ENCODE assay signal across 22 cellular contexts in the genomic region with DNA sequence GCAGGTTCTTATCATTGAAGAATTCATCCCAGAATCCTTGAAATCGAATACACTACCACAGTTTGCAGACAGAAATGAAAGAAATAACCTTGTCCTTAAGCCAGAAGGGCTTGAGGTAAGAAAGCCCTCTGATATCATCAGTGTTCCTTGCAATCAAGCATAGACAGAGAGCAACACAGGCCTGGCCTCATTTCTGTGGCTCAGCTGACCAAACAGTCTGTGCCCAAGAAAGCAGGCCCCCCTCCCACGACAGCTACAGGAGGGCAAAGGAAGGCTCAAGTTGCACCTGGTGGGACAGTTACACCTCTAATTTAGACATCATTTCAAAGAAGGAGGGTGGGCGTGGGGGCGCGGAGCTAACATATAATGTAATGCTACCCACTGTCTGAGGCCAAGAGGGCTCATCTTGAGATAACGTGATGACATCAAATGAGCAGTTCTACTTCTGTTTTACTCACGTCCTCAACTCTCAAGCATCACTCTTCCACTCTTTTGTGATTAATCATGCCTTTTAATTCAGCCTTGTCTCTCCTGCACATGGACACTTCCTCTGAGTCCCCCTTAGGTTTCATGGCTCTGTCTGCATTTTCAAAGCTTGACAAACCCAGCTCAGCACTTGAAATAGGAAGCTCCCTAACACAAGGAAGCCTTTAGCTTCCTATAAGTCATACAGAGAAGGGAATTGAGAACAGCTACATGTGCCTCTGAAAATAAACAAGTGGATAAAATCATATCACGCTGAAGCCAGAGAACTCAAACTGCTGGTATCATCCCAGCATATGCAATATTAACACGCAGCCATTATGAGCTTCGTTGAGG.
"Had no signal": no experiment of that assay in that cellular context is flagged by ENCODE, and none has a peak within 500 bp of the region (broad histone marks: within the 10 kb centered on the region; RNA-seq: fewer than 3 reads in every experiment).

No MANE protein-coding gene starts in this region.

- DNase-seq: activated CD4-positive, alpha-beta T cell treated with anti-CD3 and anti-CD28 coated beads, Interleukin-2, amount 50 U/mL, for 4 hours; activated naive CD4-positive, alpha-beta T cell treated with anti-CD3 and anti-CD28 coated beads for 36 hours; activated naive CD8-positive, alpha-beta T cell treated with anti-CD3 and anti-CD28 coated beads, Interleukin-2, amount 50 U/mL, for 24 hours; cerebellar nuclear complex; effector memory CD4-positive, alpha-beta T cell; heart left ventricle; left colon; mesenchymal stem cell; natural killer cell; right cardiac atrium; T-helper 9 cell; upper lobe of left lung had no signal

- H3K4me3 Mint-ChIP-seq: activated naive CD4-positive, alpha-beta T cell treated with anti-CD3 and anti-CD28 coated beads for 36 hours; activated naive CD8-positive, alpha-beta T cell treated with anti-CD3 and anti-CD28 coated beads, Interleukin-2, amount 50 U/mL, for 24 hours; activated T-helper 17 cell treated with anti-CD3 and anti-CD28 coated beads, Interleukin-2, amount 50 U/mL, for 72 hours; natural killer cell; stimulated activated naive CD8-positive, alpha-beta T cell treated with anti-CD3 and anti-CD28 coated beads, Interleukin-15, Interleukin-2, amounts not matched to agents 100 ng/mL and 50 ng/mL, for 24 hours had no signal

- ATAC-seq: activated CD4-positive, CD25-positive, alpha-beta regulatory T cell treated with anti-CD3 and anti-CD28 coated beads, Interleukin-2, amount 50 U/mL, for 24 hours; activated naive CD8-positive, alpha-beta T cell treated with anti-CD3 and anti-CD28 coated beads, Interleukin-2, amount 50 U/mL, for 24 hours; activated T-helper 17 cell treated with anti-CD3 and anti-CD28 coated beads, Interleukin-2, amount 50 U/mL, for 72 hours; left colon; natural killer cell; right cardiac atrium had no signal

- FAIRE-seq: frontal cortex, islet of Langerhans had no signal

- H3K36me3 ChIP-seq: ascending aorta, breast epithelium, heart left ventricle, suprapubic skin, upper lobe of left lung had no signal

- H3K4me1 Mint-ChIP-seq: activated naive CD8-positive, alpha-beta T cell treated with anti-CD3 and anti-CD28 coated beads, Interleukin-2, amount 50 U/mL, for 24 hours; activated T-helper 17 cell treated with anti-CD3 and anti-CD28 coated beads, Interleukin-2, amount 50 U/mL, for 72 hours had no signal

- H3K4me1 ChIP-seq: breast epithelium had no signal

- H3K27ac Mint-ChIP-seq: activated naive CD4-positive, alpha-beta T cell treated with anti-CD3 and anti-CD28 coated beads for 36 hours; activated naive CD8-positive, alpha-beta T cell treated with anti-CD3 and anti-CD28 coated beads, Interleukin-2, amount 50 U/mL, for 24 hours; activated T-helper 17 cell treated with anti-CD3 and anti-CD28 coated beads, Interleukin-2, amount 50 U/mL, for 72 hours; natural killer cell; progenitor cell of endocrine pancreas; stimulated activated naive CD8-positive, alpha-beta T cell treated with anti-CD3 and anti-CD28 coated beads, Interleukin-15, Interleukin-2, amounts not matched to agents 100 ng/mL and 50 ng/mL, for 24 hours had no signal

- H3K9me3 Mint-ChIP-seq: activated T-helper 17 cell treated with anti-CD3 and anti-CD28 coated beads, Interleukin-2, amount 50 U/mL, for 72 hours; natural killer cell had no signal

- H3K4me2 ChIP-seq: smooth muscle cell had no signal

- H3K36me3 Mint-ChIP-seq: natural killer cell had no signal

- H3K27ac ChIP-seq: ascending aorta, suprapubic skin, upper lobe of left lung had no signal

- H3K4me3 ChIP-seq: ascending aorta, breast epithelium, heart left ventricle, smooth muscle cell, suprapubic skin, upper lobe of left lung had no signal

- H3K27me3 Mint-ChIP-seq: activated naive CD8-positive, alpha-beta T cell treated with anti-CD3 and anti-CD28 coated beads, Interleukin-2, amount 50 U/mL, for 24 hours; activated T-helper 17 cell treated with anti-CD3 and anti-CD28 coated beads, Interleukin-2, amount 50 U/mL, for 72 hours; progenitor cell of endocrine pancreas; stimulated activated naive CD8-positive, alpha-beta T cell treated with anti-CD3 and anti-CD28 coated beads, Interleukin-15, Interleukin-2, amounts not matched to agents 100 ng/mL and 50 ng/mL, for 24 hours had no signal

- H3K27me3 ChIP-seq: ascending aorta, breast epithelium, heart left ventricle, suprapubic skin, upper lobe of left lung had no signal

- H3K9me3 ChIP-seq: breast epithelium, heart left ventricle, suprapubic skin, upper lobe of left lung had no signal
